In the genomic region with DNA sequence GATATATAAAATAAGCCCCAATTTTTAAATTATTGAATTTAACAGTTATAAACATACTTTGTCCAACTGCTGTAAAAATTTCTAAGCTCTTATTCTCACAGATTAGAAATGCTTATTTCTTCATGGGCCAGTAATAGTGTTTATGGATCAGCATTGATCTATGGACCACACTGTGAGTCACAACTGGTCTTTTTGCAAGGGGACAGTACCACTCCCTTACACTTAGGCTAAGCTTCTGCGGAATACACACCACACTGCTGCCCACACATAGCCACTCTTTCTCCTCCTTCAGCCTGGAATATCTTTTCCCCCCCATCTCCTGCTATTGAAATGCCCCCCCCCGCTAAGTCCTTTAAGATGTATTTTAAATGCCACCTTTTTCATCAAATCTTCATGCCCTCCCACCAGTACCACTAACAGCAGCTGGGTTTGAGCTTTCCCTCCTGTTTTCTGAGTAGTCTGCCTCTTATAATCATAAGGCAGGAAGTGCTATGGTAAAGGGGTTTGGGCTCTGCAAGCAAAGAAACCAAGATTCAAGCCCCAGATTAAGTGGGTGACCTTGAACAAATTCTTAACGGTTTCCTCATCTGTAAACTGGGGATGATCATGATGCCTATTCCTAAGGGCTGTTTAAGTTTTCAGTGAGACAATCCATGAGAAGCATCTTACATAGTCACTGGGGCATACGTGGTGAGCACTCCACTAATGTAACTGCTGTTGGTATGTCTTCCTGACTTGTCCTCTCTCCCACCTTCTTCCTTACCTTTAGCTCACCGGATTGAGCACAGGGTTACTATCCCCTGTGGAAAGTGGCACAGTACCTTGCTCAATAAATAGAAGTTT, we compare ENCODE assay signal across 16 cellular contexts.
A peak's percentile ranks its signal among the peaks of the same experiment; 100 is the strongest.
DNase-seq lines count a peak whose midpoint lies in the region; FAIRE-seq and TF ChIP-seq lines count a peak whose summit lies in the region.
"Had no signal": no experiment of that assay in that cellular context is flagged by ENCODE, and none has a peak within 500 bp of the region (broad histone marks: within the 10 kb centered on the region; RNA-seq: fewer than 3 reads in every experiment).

No MANE protein-coding gene starts in this region.

- H3K27ac ChIP-seq in breast epithelium = no peak overlapping the region
- peak overlapping the region; percentile 83 for H3K27ac ChIP-seq in cingulate gyrus (ENCODE audit: low read depth, low read length)
- H3K27ac ChIP-seq in left ventricle myocardium inferior (replicated peaks) = no peak overlapping the region
- no peak overlapping the region for H3K27ac ChIP-seq in adrenal gland
- H3K27ac ChIP-seq: heart left ventricle, KMS-11, testis had no signal

- H3K27me3 Mint-ChIP-seq in MCF 10A (ENCODE audit: insufficient read depth, unreplicated experiment) = no peaks in the 10 kb centered on the region
- H3K27me3 Mint-ChIP-seq in T-helper 2 cell treated with Interferon-gamma antibody and Interleukin-4, amounts not matched to agents 5 μg/mL and 100 μg/mL, for 36 hours (ENCODE audit: low read depth) = no peaks in the 10 kb centered on the region

- DNase-seq in MCF 10A (ENCODE audit: unreplicated experiment) = no peak
- no peak for DNase-seq in breast epithelium (ENCODE audit: low spot score in 2 of 2)
- DNase-seq in T-helper 2 cell treated with Interferon-gamma antibody and Interleukin-4, amounts not matched to agents 5 μg/mL and 100 μg/mL, for 36 hours (ENCODE audit: low spot score) = no peak
- no peak for DNase-seq in left ventricle myocardium inferior
- DNase-seq in NCI-H2196 (lab: John Stamatoyannopoulos, UW; ENCODE audit: unreplicated experiment) = no peak
- DNase-seq in adrenal gland = no peak
- no peak for DNase-seq in frontal cortex (ENCODE audit: low spot score in 2 of 2)
- DNase-seq: heart left ventricle; NCI-H1105; NCI-H748 treated with DMSO at 0.1 percent for 48 hours; stimulated activated CD4-positive, alpha-beta T cell treated with anti-CD3 and anti-CD28 coated beads, Interleukin-4, amount 100 ng/mL, for 1 hour; testis had no signal

- POLR2A ChIA-PET in MCF 10A (lab: Yijun Ruan, JAX) = no interaction called here

- CTCF ChIA-PET in MCF 10A (lab: Yijun Ruan, JAX) = interaction anchor here (1.2 to 1.4 kb wide), 2 partner anchors 10 to 200 kb away, joined by 4 to 8 read pairs; no protein-coding TSS in a partner anchor

- no peak for FAIRE-seq in frontal cortex (lab: Jason Lieb, UNC)
- FAIRE-seq: D721Med had no signal

- H3K36me3 ChIP-seq in breast epithelium (no peaks in the 10 kb centered on the region), left ventricle myocardium inferior (peaks cover 28% of the 10 kb centered on the region), adrenal gland (replicated peaks in 1 of 2) (peaks cover 0 to 3% of the 10 kb centered on the region in 2 donors)

- no TSS peak for BruUV-seq in MCF 10A (replicated peaks; lab: Mats Ljungman, UMichigan)

- H3K9me3 ChIP-seq in breast epithelium (no peaks in the 10 kb centered on the region), left ventricle myocardium inferior (replicated peaks) (no peaks in the 10 kb centered on the region), adrenal gland (replicated peaks in 1 of 3) (no peaks in the 10 kb centered on the region)
- H3K9me3 ChIP-seq: heart left ventricle, testis had no signal

- TF ChIP-seq CTCF in MCF 10A (IDR thresholded peaks at IDR 0.05; ENCODE audit: unreplicated experiment) = no peak
- no peak for TF ChIP-seq CTCF in breast epithelium (IDR thresholded peaks at IDR 0.05)
- TF ChIP-seq CTCF in left ventricle myocardium inferior (IDR thresholded peaks at IDR 0.05; ENCODE audit: borderline replicate concordance) = no peak
- TF ChIP-seq CTCF in adrenal gland (IDR thresholded peaks at IDR 0.05) = no peak

- H3K4me1 Mint-ChIP-seq in MCF 10A (ENCODE audit: insufficient read depth, unreplicated experiment) = peaks cover 7% of the 10 kb centered on the region
- H3K4me1 Mint-ChIP-seq in T-helper 2 cell treated with Interferon-gamma antibody and Interleukin-4, amounts not matched to agents 5 μg/mL and 100 μg/mL, for 36 hours (ENCODE audit: low read depth) = peaks cover 53% of the 10 kb centered on the region

- H3K27me3 ChIP-seq in breast epithelium (no peaks in the 10 kb centered on the region), left ventricle myocardium inferior (ENCODE audit: low read depth) (no peaks in the 10 kb centered on the region), adrenal gland (no peaks in the 10 kb centered on the region)
- H3K27me3 ChIP-seq: heart left ventricle, testis had no signal

- H3K9me3 Mint-ChIP-seq in MCF 10A (ENCODE audit: unreplicated experiment) = no peaks in the 10 kb centered on the region
- no peaks in the 10 kb centered on the region for H3K9me3 Mint-ChIP-seq in T-helper 2 cell treated with Interferon-gamma antibody and Interleukin-4, amounts not matched to agents 5 μg/mL and 100 μg/mL, for 36 hours

- peak overlapping the region; percentile 78 for H3K27ac Mint-ChIP-seq in MCF 10A (ENCODE audit: low read depth, unreplicated experiment)
- H3K27ac Mint-ChIP-seq in T-helper 2 cell treated with Interferon-gamma antibody and Interleukin-4, amounts not matched to agents 5 μg/mL and 100 μg/mL, for 36 hours = peak overlapping the region; percentile 53

- TF ChIP-seq POLR2A in breast epithelium (IDR thresholded peaks at IDR 0.05) (no peak), adrenal gland (IDR thresholded peaks at IDR 0.05) (no peak)

- H3K4me1 ChIP-seq in breast epithelium (no peaks in the 10 kb centered on the region), left ventricle myocardium inferior (no peaks in the 10 kb centered on the region), adrenal gland (replicated peaks in 1 of 2) (no peaks in the 10 kb centered on the region)
- H3K4me1 ChIP-seq: testis had no signal

- H3K4me3 ChIP-seq in breast epithelium (no peak overlapping the region), left ventricle myocardium inferior (no peak overlapping the region), adrenal gland (no peak overlapping the region)
- H3K4me3 ChIP-seq: heart left ventricle, lung, testis had no signal

- H3K36me3 Mint-ChIP-seq in MCF 10A (ENCODE audit: insufficient read depth, unreplicated experiment) = peaks cover 35% of the 10 kb centered on the region
- peaks cover 43% of the 10 kb centered on the region for H3K36me3 Mint-ChIP-seq in T-helper 2 cell treated with Interferon-gamma antibody and Interleukin-4, amounts not matched to agents 5 μg/mL and 100 μg/mL, for 36 hours (ENCODE audit: low read depth)

- no peak overlapping the region for H3K4me3 Mint-ChIP-seq in MCF 10A (ENCODE audit: unreplicated experiment)
- peak overlapping the region; percentile 40 for H3K4me3 Mint-ChIP-seq in T-helper 2 cell treated with Interferon-gamma antibody and Interleukin-4, amounts not matched to agents 5 μg/mL and 100 μg/mL, for 36 hours

- 85 to 95% (median 88%) methylated on average over 5 of the region's 5 CpGs for WGBS in adrenal gland, 4 donors

- intact Hi-C loops in MCF 10A (cut with micrococcal nuclease) = no loop called here
- intact Hi-C loops in breast epithelium (cut with DNase I; ENCODE audit: low total_unique reads) = no loop called here
- intact Hi-C loops in left ventricle myocardium inferior (cut with micrococcal nuclease) = no loop called here
- intact Hi-C loops in adrenal gland (cut with DNase I) = no loop called here
